Comparison of ENCODE assay signal across 1 cellular context in genomic region chr17:66459811-66460270, GRCh38.
A peak's percentile ranks its signal among the peaks of the same experiment; 100 is the strongest.
TF ChIP-seq lines count a peak whose summit lies in the region.

No MANE protein-coding gene starts in this region.

TF ChIP-seq in HepG2, 621 proteins besides CTCF, POLR2A, EP300 and RAD21 (continued from another document and continues in another):
- TF ChIP-seq ZNF883 (CRISPR knock-in tag; IDR thresholded peaks at IDR 0.05; ENCODE audit: not compliant biosample characterization) (no peak), U2AF1 (optimal IDR thresholded peaks at IDR 0.05; ENCODE audit: low read depth, low read length) (no peak), ZMYM4 (CRISPR knock-in tag; IDR thresholded peaks at IDR 0.05) (peak; percentile 76), HNF1A (IDR thresholded peaks at IDR 0.05; ENCODE audit: low read depth) (no peak; the same call in 1 of the 2 replicates), HNF1A (CRISPR knock-in tag; IDR thresholded peaks at IDR 0.05; ENCODE audit: borderline replicate concordance) (no peak), TIGD3 (CRISPR knock-in tag; IDR thresholded peaks at IDR 0.05; ENCODE audit: borderline replicate concordance) (no peak), ZMYM3 (CRISPR knock-in tag; IDR thresholded peaks at IDR 0.05) (peak; percentile 60; the same call in 1 of the 2 replicates), FOXO1 (CRISPR knock-in tag; IDR thresholded peaks at IDR 0.05) (peak; percentile 86), WIZ (CRISPR knock-in tag; IDR thresholded peaks at IDR 0.05) (no peak; the same call in 1 of the 2 replicates), MIXL1 (CRISPR knock-in tag; IDR thresholded peaks at IDR 0.05) (no peak; the same call in 1 of the 2 replicates), BCL6 (CRISPR knock-in tag; IDR thresholded peaks at IDR 0.05) (peak; percentile 72; the same call in 1 of the 2 replicates), CCAR2 (optimal IDR thresholded peaks at IDR 0.05; ENCODE audit: low read depth, low read length) (no peak), ARID2 (CRISPR knock-in tag; IDR thresholded peaks at IDR 0.05; ENCODE audit: borderline replicate concordance) (0 out of 2 replicates have a peak, but pooled peaks have one; percentile 46), SPEN (CRISPR knock-in tag; IDR thresholded peaks at IDR 0.05; ENCODE audit: low read depth) (peak; percentile 44; the same call in 1 of the 2 replicates), ZBTB49 (CRISPR knock-in tag; IDR thresholded peaks at IDR 0.05; ENCODE audit: borderline replicate concordance) (no peak), TEF (CRISPR knock-in tag; IDR thresholded peaks at IDR 0.05) (peak; percentile 62), HOXA9 (CRISPR knock-in tag; IDR thresholded peaks at IDR 0.05; ENCODE audit: borderline replicate concordance) (no peak), KLF12 (CRISPR knock-in tag; IDR thresholded peaks at IDR 0.05; ENCODE audit: borderline replicate concordance) (peak; percentile 75; the same call in 1 of the 2 replicates), ATAD3A (CRISPR knock-in tag; IDR thresholded peaks at IDR 0.05) (no peak), ZNF124 (CRISPR knock-in tag; IDR thresholded peaks at IDR 0.05) (peak; percentile 75; the same call in 1 of the 2 replicates), NFE2L1 (CRISPR knock-in tag; IDR thresholded peaks at IDR 0.05; ENCODE audit: borderline replicate concordance) (no peak), ZNF317 (CRISPR knock-in tag; IDR thresholded peaks at IDR 0.05) (no peak), SNAPC2 (CRISPR knock-in tag; IDR thresholded peaks at IDR 0.05) (0 out of 2 replicates have a peak, but pooled peaks have one; percentile 34), ZBTB26 (CRISPR knock-in tag; IDR thresholded peaks at IDR 0.05; ENCODE audit: borderline replicate concordance) (peak; percentile 72; the same call in 1 of the 2 replicates), KLF11 (CRISPR knock-in tag; IDR thresholded peaks at IDR 0.05) (no peak), RNF2 (conservative IDR thresholded peaks at IDR 0.05; ENCODE audit: low read depth) (no peak), YEATS2 (CRISPR knock-in tag; IDR thresholded peaks at IDR 0.05; ENCODE audit: borderline replicate concordance) (no peak), ERF (CRISPR knock-in tag; IDR thresholded peaks at IDR 0.05) (no peak), ZNF761 (CRISPR knock-in tag; conservative IDR thresholded peaks at IDR 0.05) (no peak), ZBTB38 (CRISPR knock-in tag; IDR thresholded peaks at IDR 0.05) (no peak), ZNF607 (CRISPR knock-in tag; IDR thresholded peaks at IDR 0.05; ENCODE audit: borderline replicate concordance) (peak; percentile 45; the same call in 1 of the 2 replicates), ZNF83 (CRISPR knock-in tag; IDR thresholded peaks at IDR 0.05; ENCODE audit: borderline replicate concordance) (no peak), ZBTB7B (CRISPR knock-in tag; IDR thresholded peaks at IDR 0.05) (peak; percentile 60; the same call in 1 of the 2 replicates), NFE2L2 (IDR thresholded peaks at IDR 0.05; ENCODE audit: low read length) (0 out of 2 replicates have a peak, but pooled peaks have one; percentile 20), MXD1 (CRISPR knock-in tag; IDR thresholded peaks at IDR 0.05) (no peak), MTA1 (CRISPR knock-in tag; IDR thresholded peaks at IDR 0.05; ENCODE audit: borderline replicate concordance) (no peak), GLI4 (CRISPR knock-in tag; IDR thresholded peaks at IDR 0.05; ENCODE audit: borderline replicate concordance) (0 out of 2 replicates have a peak, but pooled peaks have one; percentile 33), ZNF205 (CRISPR knock-in tag; IDR thresholded peaks at IDR 0.05) (peak; percentile 72; the same call in 1 of the 2 replicates), ISL2 (CRISPR knock-in tag; IDR thresholded peaks at IDR 0.05) (peak; percentile 88), HMGXB3 (CRISPR knock-in tag; IDR thresholded peaks at IDR 0.05; ENCODE audit: borderline replicate concordance) (no peak), ZNF564 (CRISPR knock-in tag; IDR thresholded peaks at IDR 0.05) (no peak), THYN1 (CRISPR knock-in tag; IDR thresholded peaks at IDR 0.05; ENCODE audit: borderline replicate concordance, low read depth) (no peak), ESRRA (CRISPR knock-in tag; IDR thresholded peaks at IDR 0.05; ENCODE audit: low read depth) (peak; percentile 74), PITX1 (CRISPR knock-in tag; IDR thresholded peaks at IDR 0.05) (peak; percentile 83), TRIM24 (CRISPR knock-in tag; IDR thresholded peaks at IDR 0.05) (no peak), BHLHE40 (IDR thresholded peaks at IDR 0.05; ENCODE audit: low read length) (peak; percentile 51; the same call in 1 of the 2 replicates), ZBTB25 (CRISPR knock-in tag; IDR thresholded peaks at IDR 0.05) (no peak), TRAFD1 (CRISPR knock-in tag; IDR thresholded peaks at IDR 0.05; ENCODE audit: borderline replicate concordance) (no peak)
